19 cellular contexts compared by ENCODE assay signal in genomic region chr3:156477306-156477705, GRCh38.
DNase-seq lines count a peak whose midpoint lies in the region; TF ChIP-seq lines count a peak whose summit lies in the region.
"Had no signal": no experiment of that assay in that cellular context is flagged by ENCODE, and none has a peak within 500 bp of the region (broad histone marks: within the 10 kb centered on the region; RNA-seq: fewer than 3 reads in every experiment).

No MANE protein-coding gene starts in this region.

- peaks cover 3% of the 10 kb centered on the region for H3K4me1 Mint-ChIP-seq in endodermal cell
- peaks cover 11% of the 10 kb centered on the region for H3K4me1 Mint-ChIP-seq in activated T-cell treated with anti-CD3 and anti-CD28 coated beads, Interleukin-2, amount 50 U/mL, for 24 hours (ENCODE audit: low read depth)

- H3K4me3 ChIP-seq in BJ (ENCODE audit: low read depth, low read length) (no peak overlapping the region), MG63 (no peak overlapping the region), endodermal cell (ENCODE audit: low read length) (no peak overlapping the region), muscle layer of duodenum (ENCODE audit: low read depth in 1 of 2, low read length in 2 of 2) (no peak overlapping the region)
- H3K4me3 ChIP-seq: dorsolateral prefrontal cortex, esophagus squamous epithelium, transverse colon had no signal

- no peak overlapping the region for H3K9ac ChIP-seq in endodermal cell (ENCODE audit: extremely low read depth, low read length, poor library complexity, severe bottlenecking)

- no peaks in the 10 kb centered on the region for H3K27me3 ChIP-seq in BJ (ENCODE audit: control insufficient read depth, insufficient read depth, low read length)
- H3K27me3 ChIP-seq in MG63: no peaks in the 10 kb centered on the region; the same call in none of the 2 replicates
- H3K27me3 ChIP-seq in endodermal cell (ENCODE audit: control insufficient read depth, insufficient read depth, low read length, poor library complexity, severe bottlenecking): no peaks in the 10 kb centered on the region
- no peaks in the 10 kb centered on the region for H3K27me3 ChIP-seq in muscle layer of duodenum (ENCODE audit: low read depth, low read length)
- H3K27me3 ChIP-seq: BE2C, dorsolateral prefrontal cortex, esophagus squamous epithelium, transverse colon had no signal

- 90% methylated on average over 2 of the region's 2 CpGs; no CpG with 5 or more reads in 1 of the 2 experiments for WGBS in endodermal cell (ENCODE audit: insufficient coverage in 1 of 2, insufficient read length in 1 of 2), 2 experiments

- no peak overlapping the region for H3K4me3 Mint-ChIP-seq in endodermal cell
- no peak overlapping the region for H3K4me3 Mint-ChIP-seq in activated T-cell treated with anti-CD3 and anti-CD28 coated beads, Interleukin-2, amount 50 U/mL, for 24 hours
- H3K4me3 Mint-ChIP-seq: activated CD4-positive, alpha-beta memory T cell treated with anti-CD3 and anti-CD28 coated beads, Interleukin-2, amount 10 ng/mL, durations not matched to agents 7 days and 5 days had no signal

- H3K4me1 ChIP-seq in endodermal cell (ENCODE audit: control insufficient read depth, insufficient read depth, low read length) (no peaks in the 10 kb centered on the region), muscle layer of duodenum (ENCODE audit: control insufficient read depth in 1 of 2, insufficient read depth in 2 of 2, low read length in 2 of 2) (peaks cover 0 to 20% of the 10 kb centered on the region in 2 donors)
- H3K4me1 ChIP-seq: esophagus squamous epithelium had no signal

- POLR2A ChIA-PET in BJ (lab: Charles Lee): no interaction called here

- TF ChIP-seq CTCF in BJ (IDR thresholded peaks at IDR 0.05; ENCODE audit: insufficient read depth, low read depth, low read length) (no peak), endodermal cell (conservative IDR thresholded peaks at IDR 0.05) (no peak)

- no peak overlapping the region for H3K27ac Mint-ChIP-seq in endodermal cell
- no peak overlapping the region for H3K27ac Mint-ChIP-seq in activated T-cell treated with anti-CD3 and anti-CD28 coated beads, Interleukin-2, amount 50 U/mL, for 24 hours
- H3K27ac Mint-ChIP-seq: activated CD4-positive, alpha-beta memory T cell treated with anti-CD3 and anti-CD28 coated beads, Interleukin-2, amount 10 ng/mL, durations not matched to agents 7 days and 5 days; activated T-helper 2 cell treated with anti-CD3 and anti-CD28 coated beads, Interferon-gamma antibody, Interleukin-2, Interleukin-4, amounts not matched to agents 10 μg/mL and 5 μg/mL and 100 μg/mL, durations not matched to agents 14 hours and 24 hours and 36 hours had no signal

- H3K9me3 Mint-ChIP-seq in endodermal cell: no peaks in the 10 kb centered on the region
- no peaks in the 10 kb centered on the region for H3K9me3 Mint-ChIP-seq in activated T-cell treated with anti-CD3 and anti-CD28 coated beads, Interleukin-2, amount 50 U/mL, for 24 hours
- H3K9me3 Mint-ChIP-seq: activated CD4-positive, alpha-beta memory T cell treated with anti-CD3 and anti-CD28 coated beads, Interleukin-2, amount 10 ng/mL, durations not matched to agents 7 days and 5 days; activated T-helper 2 cell treated with anti-CD3 and anti-CD28 coated beads, Interferon-gamma antibody, Interleukin-2, Interleukin-4, amounts not matched to agents 10 μg/mL and 5 μg/mL and 100 μg/mL, durations not matched to agents 14 hours and 24 hours and 36 hours had no signal

- no peaks in the 10 kb centered on the region for H3K27me3 Mint-ChIP-seq in endodermal cell (ENCODE audit: insufficient read depth)
- peaks cover 10% of the 10 kb centered on the region for H3K27me3 Mint-ChIP-seq in activated T-cell treated with anti-CD3 and anti-CD28 coated beads, Interleukin-2, amount 50 U/mL, for 24 hours

- intact Hi-C loops in posterior vena cava (cut with DNase I): no loop called here

- CTCF ChIA-PET in BJ (lab: Yijun Ruan, JAX): interaction anchor here (1.0 to 1.3 kb wide), 2 partner anchors 325 to 326 kb away, joined by 3 to 4 read pairs; no protein-coding TSS in a partner anchor

- H3K36me3 Mint-ChIP-seq in endodermal cell (ENCODE audit: low read depth): no peaks in the 10 kb centered on the region
- H3K36me3 Mint-ChIP-seq in activated T-cell treated with anti-CD3 and anti-CD28 coated beads, Interleukin-2, amount 50 U/mL, for 24 hours (ENCODE audit: low read depth): no peaks in the 10 kb centered on the region

- no peaks in the 10 kb centered on the region for H3K36me3 ChIP-seq in BJ (ENCODE audit: control insufficient read depth, insufficient read depth, low read length)
- H3K36me3 ChIP-seq in MG63: no peaks in the 10 kb centered on the region
- H3K36me3 ChIP-seq in endodermal cell (ENCODE audit: control insufficient read depth, insufficient read depth, low read length): no peaks in the 10 kb centered on the region
- no peaks in the 10 kb centered on the region for H3K36me3 ChIP-seq in muscle layer of duodenum (ENCODE audit: control insufficient read depth in 1 of 2, insufficient read depth in 2 of 2, low read length in 2 of 2)
- H3K36me3 ChIP-seq: BE2C, esophagus squamous epithelium, neutrophil, transverse colon had no signal

- DNase-seq in BJ (ENCODE audit: low read depth) (peak; percentile 58), MG63 (peak; percentile 17), endodermal cell (peak; percentile 71), posterior vena cava (ENCODE audit: low spot score) (no peak), GM19240 (ENCODE audit: insufficient read length, low spot score) (no peak), NK-92 (lab: John Stamatoyannopoulos, UW; ENCODE audit: unreplicated experiment) (no peak)
- DNase-seq in activated T-cell treated with anti-CD3 and anti-CD28 coated beads, Interleukin-2, amount 50 U/mL, for 24 hours: no peak
- DNase-seq: activated CD4-positive, alpha-beta memory T cell treated with anti-CD3 and anti-CD28 coated beads, Interleukin-2, amount 10 ng/mL, durations not matched to agents 7 days and 5 days; BE2C; dorsolateral prefrontal cortex; esophagus squamous epithelium; KG1; mammary epithelial cell; NCI-H146; stimulated activated CD4-positive, alpha-beta T cell treated with anti-CD3 and anti-CD28 coated beads, Interleukin-4, amount 100 ng/mL, for 4 hours; transverse colon had no signal

- H3K9me3 ChIP-seq in MG63: no peaks in the 10 kb centered on the region
- no peaks in the 10 kb centered on the region for H3K9me3 ChIP-seq in endodermal cell (ENCODE audit: control insufficient read depth, low read length)
- H3K9me3 ChIP-seq in muscle layer of duodenum (ENCODE audit: control insufficient read depth in 1 of 2, low read length in 2 of 2): no peaks in the 10 kb centered on the region
- H3K9me3 ChIP-seq: BE2C, esophagus squamous epithelium, neutrophil, transverse colon had no signal

- H3K27ac ChIP-seq in endodermal cell (ENCODE audit: low read depth, low read length) (no peak overlapping the region), muscle layer of duodenum (ENCODE audit: low read length) (peak overlapping the region; percentile 17)
- H3K27ac ChIP-seq: esophagus squamous epithelium, neutrophil, transverse colon had no signal

Comparison
In these comparisons a context has a peak if more than half of its experiments do, and no peak if none do; other contexts are left out.
1. DNase-seq: peak in BJ (single experiment), MG63 (single experiment) and endodermal cell (single experiment); none in activated T-cell treated with anti-CD3 and anti-CD28 coated beads, Interleukin-2, amount 50 U/mL, for 24 hours (single experiment), posterior vena cava (single experiment), GM19240 (single experiment) and NK-92 (single experiment).